ENCODE assay signal across 8 cellular contexts in the genomic region with DNA sequence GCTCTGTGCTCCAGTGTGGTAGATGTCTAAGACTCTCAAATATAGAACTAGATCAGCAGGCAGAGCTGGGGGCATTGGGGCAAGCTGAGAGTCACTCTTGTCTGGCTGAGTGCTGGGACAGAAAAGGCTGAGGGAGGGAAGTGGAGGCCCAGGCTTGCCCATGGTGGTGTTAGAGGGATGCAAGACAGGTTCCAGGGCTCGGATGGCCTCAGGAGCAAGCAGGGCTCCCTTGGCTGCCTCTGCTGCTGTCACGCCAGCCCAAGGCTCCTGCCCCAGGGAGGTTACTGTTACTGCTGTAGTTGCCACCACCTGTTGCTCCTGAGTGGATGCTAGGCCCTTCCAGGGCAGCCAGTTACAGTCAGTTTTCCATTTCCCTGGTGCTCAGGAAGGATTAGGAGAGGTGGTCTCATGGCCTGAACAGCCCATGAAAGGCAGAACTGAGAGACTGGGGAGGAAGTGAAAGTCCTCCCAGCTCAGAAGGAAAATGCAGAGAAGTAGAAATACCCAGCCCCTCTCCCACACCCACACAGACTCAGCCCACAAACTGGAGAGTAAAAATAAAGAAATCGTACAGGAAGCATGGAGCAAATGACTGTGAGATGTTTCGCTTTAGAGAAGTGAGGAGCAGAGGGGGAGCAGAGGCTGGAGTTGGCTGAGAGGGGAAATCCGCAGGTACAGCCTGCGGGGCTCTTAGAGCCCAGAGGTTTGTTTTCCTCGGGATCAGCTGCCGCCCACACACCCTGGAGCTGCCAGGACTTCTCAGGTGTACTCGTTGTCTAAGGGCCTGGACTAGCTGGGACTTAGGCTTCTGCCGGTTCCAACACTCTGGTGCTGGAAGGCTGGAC. TPM values are rescaled to one million over a fixed set of nuclear protein-coding genes. Genes with fewer than 3 reads are reported as not detected.
DNase-seq lines count a peak whose midpoint lies in the region; ATAC-seq and TF ChIP-seq lines count a peak whose summit lies in the region.

No MANE protein-coding gene starts in this region.

- no peak overlapping the region for H2AK5ac ChIP-seq in mesendoderm (ENCODE audit: low read length)

- no peaks in the 10 kb centered on the region for H3K79me2 ChIP-seq in mesendoderm (ENCODE audit: control insufficient read depth, insufficient read depth, low read length)

- intact Hi-C loops in esophagus squamous epithelium (cut with DNase I), result loop anchor here (10.0 kb wide), 1 partner anchor 68 kb away; no protein-coding TSS in a partner anchor

- no peaks in the 10 kb centered on the region; the same call in 1 of the 2 replicates for H3K9me3 ChIP-seq in AG04450 (ENCODE audit: control insufficient read depth, insufficient read depth, low read length)
- H3K9me3 ChIP-seq in HEK293 (ENCODE audit: control insufficient read depth, insufficient read depth, low read depth, low read length), result no peaks in the 10 kb centered on the region
- no peaks in the 10 kb centered on the region for H3K9me3 ChIP-seq in esophagus squamous epithelium
- no peaks in the 10 kb centered on the region for H3K9me3 ChIP-seq in skeletal muscle tissue (ENCODE audit: control insufficient read depth in 3 of 3, low read length in 3 of 3)

- H2BK15ac ChIP-seq in mesendoderm (replicated peaks; ENCODE audit: low read depth), result no peak overlapping the region

- DNase-seq in AG04450 (ENCODE audit: low read depth, low spot score) (no peak), esophagus squamous epithelium (lab: John Stamatoyannopoulos, UW) (no peak), mesendoderm (no peak), NCI-H748 treated with DMSO at 0.1 percent for 48 hours (lab: John Stamatoyannopoulos, UW) (no peak)

- no peak overlapping the region for H3K4ac ChIP-seq in mesendoderm (ENCODE audit: low read depth, low read length)

- 13 to 18% methylated on average over 4 to 6 of the region's 10 CpGs for WGBS in esophagus squamous epithelium, 2 donors
- no CpG with 5 or more reads among the region's 10 CpGs for WGBS in mesendoderm (ENCODE audit: extremely low coverage, insufficient coverage, low lambda C conversion rate)

- H3K4me1 ChIP-seq in HEK293 (ENCODE audit: control insufficient read depth, insufficient read depth, low read length), result peaks cover 2% of the 10 kb centered on the region; the same call in 1 of the 2 replicates
- H3K4me1 ChIP-seq in esophagus squamous epithelium, result peaks cover 24 to 85% (median 42%) of the 10 kb centered on the region in 3 donors
- H3K4me1 ChIP-seq in skeletal muscle tissue (ENCODE audit: control insufficient read depth in 3 of 3, insufficient read depth in 3 of 3, low read length in 3 of 3), result peaks cover 53 to 70% (median 57%) of the 10 kb centered on the region in 3 donors
- no peaks in the 10 kb centered on the region for H3K4me1 ChIP-seq in mesendoderm (ENCODE audit: control insufficient read depth, low read depth, low read length)

- POLR2A ChIA-PET in AG04450 (lab: Yijun Ruan, JAX) (interaction anchor here (0.6 to 1.9 kb wide), 2 partner anchors 12 to 192 kb away, joined by 7 to 10 read pairs; no protein-coding TSS in a partner anchor), HEK293 (lab: Yijun Ruan, JAX) (interaction anchor here (0.6 kb wide), 1 partner anchor 104 kb away, joined by 5 read pairs; no protein-coding TSS in a partner anchor)

- H3K56ac ChIP-seq in mesendoderm (ENCODE audit: low read length), result no peak overlapping the region

- H2BK120ac ChIP-seq in mesendoderm (ENCODE audit: low read depth, low read length), result no peak overlapping the region

- H4K8ac ChIP-seq in mesendoderm (ENCODE audit: low read depth, low read length), result no peak overlapping the region

- H3K27ac ChIP-seq in AG04450 (ENCODE audit: low read depth, low read length), result peak overlapping the region; percentile 39
- no peak overlapping the region; the same call in 1 of the 2 replicates for H3K27ac ChIP-seq in HEK293 (ENCODE audit: extremely low read depth, low read depth, low read length)
- peak overlapping the region; percentile 88 for H3K27ac ChIP-seq in VCaP
- peak overlapping the region; percentile 90 to 98 (median 94) for H3K27ac ChIP-seq in esophagus squamous epithelium
- peak overlapping the region; percentile 96 for H3K27ac ChIP-seq in skeletal muscle tissue (ENCODE audit: low read depth, low read length)
- H3K27ac ChIP-seq in mesendoderm (ENCODE audit: low read depth, low read length), result no peak overlapping the region

- H3K18ac ChIP-seq in mesendoderm (ENCODE audit: low read length), result no peak overlapping the region

- no peaks in the 10 kb centered on the region for H3K36me3 ChIP-seq in HEK293 (ENCODE audit: control insufficient read depth in 2 of 2, insufficient read depth in 1 of 2, low read length in 2 of 2)
- H3K36me3 ChIP-seq in esophagus squamous epithelium, result no peaks in the 10 kb centered on the region
- peaks cover 0 to 6% (median 0%) of the 10 kb centered on the region in 3 donors for H3K36me3 ChIP-seq in skeletal muscle tissue (ENCODE audit: control insufficient read depth in 3 of 3, insufficient read depth in 3 of 3, low read length in 3 of 3)
- no peaks in the 10 kb centered on the region for H3K36me3 ChIP-seq in mesendoderm (ENCODE audit: control insufficient read depth, insufficient read depth, low read length)

- no peak overlapping the region for H4K5ac ChIP-seq in mesendoderm (ENCODE audit: low read length)

- H3K4me2 ChIP-seq in mesendoderm (ENCODE audit: low read length), result no peak overlapping the region

- no peak overlapping the region for H3K23ac ChIP-seq in mesendoderm (ENCODE audit: low read length)

- H3K4me3 ChIP-seq in AG04450 (ENCODE audit: low read depth, low read length), result peak overlapping the region; percentile 29
- no peak overlapping the region for H3K4me3 ChIP-seq in HEK293 (ENCODE audit: low read depth, low read length)
- peak overlapping the region in 3 of 4 donors; percentile 63 to 86 (median 68) for H3K4me3 ChIP-seq in esophagus squamous epithelium
- peak overlapping the region; percentile 86 to 96 (median 91) for H3K4me3 ChIP-seq in skeletal muscle tissue (ENCODE audit: low read length in 3 of 3)
- H3K4me3 ChIP-seq in mesendoderm (ENCODE audit: low read length), result no peak overlapping the region

- peak overlapping the region; percentile 95 to 100 (median 98) for H3K9ac ChIP-seq in skeletal muscle tissue (ENCODE audit: low read depth in 1 of 3, low read length in 3 of 3)
- no peak overlapping the region for H3K9ac ChIP-seq in mesendoderm (ENCODE audit: low read length)

- TF ChIP-seq CTCF in AG04450 (IDR thresholded peaks at IDR 0.05; ENCODE audit: low read depth, low read length) (no peak), HEK293 (tag by site-specific recombination; IDR thresholded peaks at IDR 0.05) (no peak), VCaP (conservative IDR thresholded peaks at IDR 0.05) (no peak), esophagus squamous epithelium (IDR thresholded peaks at IDR 0.05) (no peak)

- no peaks in the 10 kb centered on the region for H3K79me1 ChIP-seq in mesendoderm (ENCODE audit: low read length)

- CTCF ChIA-PET in AG04450 (lab: Charles Lee) (interaction anchor here (2.1 to 3.0 kb wide), 2 partner anchors 12 to 72 kb away, joined by 5 to 13 read pairs; no protein-coding TSS in a partner anchor), HEK293 (lab: Yijun Ruan, JAX) (interaction anchor here (0.7 to 1.4 kb wide), 4 partner anchors 11 to 1979 kb away, joined by 3 to 5 read pairs (median 4); no protein-coding TSS in a partner anchor)

- TF ChIP-seq POLR2A in esophagus squamous epithelium (IDR thresholded peaks at IDR 0.05), result peak in 1 of 4 donors; percentile 39

- ATAC-seq in GM19023 (IDR thresholded peaks at IDR 0.05; ENCODE audit: unreplicated experiment), result no peak

- peaks cover 17% of the 10 kb centered on the region for H3K27me3 ChIP-seq in AG04450 (ENCODE audit: control insufficient read depth, insufficient read depth, low read length)
- H3K27me3 ChIP-seq in esophagus squamous epithelium, result no peaks in the 10 kb centered on the region
- no peaks in the 10 kb centered on the region for H3K27me3 ChIP-seq in skeletal muscle tissue (ENCODE audit: control insufficient read depth in 3 of 3, insufficient read depth in 3 of 3, low read length in 3 of 3)
- H3K27me3 ChIP-seq in mesendoderm (ENCODE audit: insufficient read depth, low read length, poor library complexity), result no peaks in the 10 kb centered on the region

- no peak overlapping the region for H2BK5ac ChIP-seq in mesendoderm (ENCODE audit: low read length)

TF ChIP-seq in HEK293, 187 proteins besides CTCF, POLR2A, EP300 and RAD21 (continues in another document):
- TF ChIP-seq ZNF488 (tag by site-specific recombination; IDR thresholded peaks at IDR 0.05) (no peak), ZNF175 (tag by site-specific recombination; IDR thresholded peaks at IDR 0.05) (no peak), ZNF596 (tag by site-specific recombination; IDR thresholded peaks at IDR 0.05) (no peak), ZBTB20 (tag by site-specific recombination; IDR thresholded peaks at IDR 0.05) (peak; percentile 85), ZFP37 (tag by site-specific recombination; IDR thresholded peaks at IDR 0.05) (no peak), ZBTB48 (tag by site-specific recombination; IDR thresholded peaks at IDR 0.05) (0 out of 2 replicates have a peak, but pooled peaks have one; percentile 38), SCRT2 (tag by site-specific recombination; IDR thresholded peaks at IDR 0.05) (peak; percentile 99)
- TF ChIP-seq, protein P1, sequence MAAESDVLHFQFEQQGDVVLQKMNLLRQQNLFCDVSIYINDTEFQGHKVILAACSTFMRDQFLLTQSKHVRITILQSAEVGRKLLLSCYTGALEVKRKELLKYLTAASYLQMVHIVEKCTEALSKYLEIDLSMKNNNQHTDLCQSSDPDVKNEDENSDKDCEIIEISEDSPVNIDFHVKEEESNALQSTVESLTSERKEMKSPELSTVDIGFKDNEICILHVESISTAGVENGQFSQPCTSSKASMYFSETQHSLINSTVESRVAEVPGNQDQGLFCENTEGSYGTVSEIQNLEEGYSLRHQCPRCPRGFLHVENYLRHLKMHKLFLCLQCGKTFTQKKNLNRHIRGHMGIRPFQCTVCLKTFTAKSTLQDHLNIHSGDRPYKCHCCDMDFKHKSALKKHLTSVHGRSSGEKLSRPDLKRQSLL (tag by site-specific recombination; IDR thresholded peaks at IDR 0.05), result no peak

RNA-seq across cellular contexts. Expression of gene IL6R, which starts 2.1 kb away (rescaled TPM):
- polyA plus RNA-seq in AG04450 (2011; rRNA removed), result 5.9 and 6.1 TPM in 2 replicates
- polyA minus RNA-seq in AG04450 (2011; rRNA and poly(A)+ RNA removed), result 8.3 and 14.7 TPM in 2 replicates
- total RNA-seq in esophagus squamous epithelium (10 to 100 TPM in 1 of 4 donors, 1 to 10 TPM in 3; 6.4 to 47.7 (median 8.1) TPM), skeletal muscle tissue (5.2 TPM)
- 2.4 TPM for polyA plus RNA-seq in mesendoderm (2013, experiment 1 of 2)
- 3.6 TPM for polyA plus RNA-seq in mesendoderm (2013, experiment 2 of 2)

Comparison
In these comparisons a context has a peak if more than half of its experiments do, and no peak if none do; other contexts are left out.
1. H3K27ac ChIP-seq: peak in AG04450 (single experiment), VCaP (single experiment), esophagus squamous epithelium (4 of 4) and skeletal muscle tissue (single experiment); none in HEK293 (single experiment) and mesendoderm (single experiment).
2. H3K4me3 ChIP-seq: peak in AG04450 (single experiment), esophagus squamous epithelium (3 of 4) and skeletal muscle tissue (3 of 3); none in HEK293 (single experiment) and mesendoderm (single experiment).